In genomic region chr11:57314221-57314973, GRCh38 we compare ENCODE assay signal across 1 cellular context.
TF ChIP-seq lines count a peak whose summit lies in the region.

No MANE protein-coding gene starts in this region.

TF ChIP-seq in GM12878, 131 proteins besides CTCF, POLR2A, EP300 and RAD21:
- TF ChIP-seq USF2 (IDR thresholded peaks at IDR 0.05; ENCODE audit: borderline replicate concordance, low read depth, low read length) = no peak
- no peak for TF ChIP-seq NR2C1 (IDR thresholded peaks at IDR 0.05)
- TF ChIP-seq RELB (IDR thresholded peaks at IDR 0.05; ENCODE audit: low read depth) = no peak
- peak; percentile 39; the same call in 1 of the 2 replicates for TF ChIP-seq NR2F1 (conservative IDR thresholded peaks at IDR 0.05)
- TF ChIP-seq TCF12 (IDR thresholded peaks at IDR 0.05; ENCODE audit: low read depth, low read length) = no peak
